In the genomic region with DNA sequence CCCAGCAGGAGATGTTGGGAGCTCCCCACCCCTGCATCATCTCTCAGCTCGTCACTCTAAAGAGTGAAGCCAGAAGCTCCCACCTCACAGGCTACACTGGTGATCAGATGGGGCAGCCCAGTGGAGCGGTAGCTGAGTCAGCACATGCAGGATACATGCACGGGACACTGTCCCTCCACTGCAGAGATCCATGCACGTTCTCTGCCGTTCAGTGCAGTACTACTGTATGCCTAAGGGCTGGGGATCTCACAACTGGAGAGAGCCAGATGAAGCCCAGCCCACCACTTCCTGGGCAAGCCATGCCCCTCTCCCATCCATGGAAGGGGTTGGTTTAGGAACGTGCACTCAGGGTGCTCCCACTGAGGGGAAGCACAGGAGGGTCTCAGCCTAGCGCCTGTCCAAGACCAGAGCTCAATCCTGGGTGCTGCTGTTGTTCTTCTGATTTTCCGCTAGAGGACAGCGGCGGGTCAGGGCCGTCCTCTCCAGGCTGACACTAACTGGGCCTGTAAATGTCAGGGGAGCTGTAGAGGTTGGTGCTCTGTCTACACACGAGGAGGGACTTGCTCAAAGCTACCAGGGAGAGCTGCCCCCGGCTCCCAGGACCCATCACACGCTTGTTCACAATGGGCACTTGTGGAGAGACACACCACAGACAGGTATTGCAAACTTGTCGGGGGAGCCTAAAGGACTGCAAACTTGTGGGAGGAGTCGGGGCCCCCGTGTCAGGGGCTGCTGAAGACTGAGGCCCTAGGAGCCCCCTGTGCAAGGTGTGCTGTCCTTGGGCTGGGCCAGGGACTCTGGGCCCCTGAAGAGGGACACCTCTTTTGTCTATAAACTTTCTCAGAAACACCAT, we compare ENCODE assay signal across 8 cellular contexts. TPM values are rescaled to one million over a fixed set of nuclear protein-coding genes. Genes with fewer than 3 reads are reported as not detected.
A peak's percentile ranks its signal among the peaks of the same experiment; 100 is the strongest.
DNase-seq lines count a peak whose midpoint lies in the region; TF ChIP-seq lines count a peak whose summit lies in the region.

No MANE protein-coding gene starts in this region.

- H3K4me1 Mint-ChIP-seq in HFFc6 (ENCODE audit: low read depth) (no peaks in the 10 kb centered on the region), nephron (peaks cover 23% of the 10 kb centered on the region)

- no peak overlapping the region for H3K27ac Mint-ChIP-seq in HFFc6
- H3K27ac Mint-ChIP-seq in nephron, result peak overlapping the region in 2 of 3 experiments; percentile 10 to 63

- H3K27ac ChIP-seq in WERI-Rb-1, result no peak overlapping the region

- peak; percentile 75 for DNase-seq in AG08395 (ENCODE audit: low spot score)
- peak; percentile 75 for DNase-seq in GM10266 (ENCODE audit: extremely low spot score)
- peak; percentile 58 for DNase-seq in HFFc6
- DNase-seq in NAMALWA (ENCODE audit: low spot score), result peak; percentile 78
- peak; percentile 64 for DNase-seq in WERI-Rb-1
- DNase-seq in epithelial cell of proximal tubule (ENCODE audit: low read depth), result no peak
- no peak for DNase-seq in NK-92 (lab: John Stamatoyannopoulos, UW; ENCODE audit: unreplicated experiment)

- TF ChIP-seq CTCF in GM10266 (IDR thresholded peaks at IDR 0.05; ENCODE audit: control insufficient read depth, insufficient read depth, low read depth, missing control alignments) (peak; percentile 89), HFFc6 (IDR thresholded peaks at IDR 0.05) (peak; percentile 83), WERI-Rb-1 (IDR thresholded peaks at IDR 0.05; ENCODE audit: low read depth, low read length) (peak; percentile 99), epithelial cell of proximal tubule (conservative IDR thresholded peaks at IDR 0.05; ENCODE audit: low read depth, low read length) (peak; percentile 84), nephron (IDR thresholded peaks at IDR 0.05; ENCODE audit: unreplicated experiment in 3 of 3) (peak; percentile 80 to 89 (median 87))

- H3K9me3 Mint-ChIP-seq in HFFc6 (no peaks in the 10 kb centered on the region), nephron (no peaks in the 10 kb centered on the region)

- H3K36me3 Mint-ChIP-seq in HFFc6 (ENCODE audit: low read depth) (no peaks in the 10 kb centered on the region), nephron (ENCODE audit: low read depth) (no peaks in the 10 kb centered on the region)

- H3K4me3 Mint-ChIP-seq in HFFc6, result no peak overlapping the region
- H3K4me3 Mint-ChIP-seq in nephron, result peak overlapping the region in 1 of 3 experiments; percentile 7

- H3K4me3 ChIP-seq in WERI-Rb-1 (ENCODE audit: low read depth, low read length), result no peak overlapping the region
- H3K4me3 ChIP-seq in epithelial cell of proximal tubule (ENCODE audit: low read depth, low read length), result no peak overlapping the region

- H3K27me3 Mint-ChIP-seq in HFFc6 (ENCODE audit: insufficient read depth) (peaks cover 29% of the 10 kb centered on the region), nephron (ENCODE audit: low read depth) (peaks cover 16% of the 10 kb centered on the region)

- H3K9me3 ChIP-seq in WERI-Rb-1 (ENCODE audit: severe bottlenecking), result no peaks in the 10 kb centered on the region

- H3K36me3 ChIP-seq in WERI-Rb-1, result no peaks in the 10 kb centered on the region

- H3K27me3 ChIP-seq in WERI-Rb-1 (ENCODE audit: insufficient read depth, low read depth, severe bottlenecking), result no peaks in the 10 kb centered on the region

RNA-seq across cellular contexts. Expression of a gene that starts 18.2 kb away (rescaled TPM):
- under 1 TPM in 1 of 6 experiments, not detected in 5; 0.14 TPM for total RNA-seq in HFFc6 (2021; fragmentation: NEBNext Ultra II Directional; extraction: Animal tissue kit (Norgen Biotek cat#: 25700))
- 1.0 TPM in 1 of 2 replicates, not detected in the other for total RNA-seq in epithelial cell of proximal tubule

RNA-seq across cellular contexts. Expression of a gene that starts 22.3 kb away (rescaled TPM):
- total RNA-seq in HFFc6 (2021; fragmentation: NEBNext Ultra II Directional; extraction: Animal tissue kit (Norgen Biotek cat#: 25700)), result 1 to 10 TPM in 2 of 6 experiments, under 1 TPM in 4; 0.34 to 1.4 (median 0.86) TPM
- 6.2 and 8.6 TPM in 2 replicates for total RNA-seq in epithelial cell of proximal tubule

Comparison
In these comparisons a context has a peak if more than half of its experiments do, and no peak if none do; other contexts are left out.
1. DNase-seq: peak in AG08395 (single experiment), GM10266 (single experiment), HFFc6 (single experiment), NAMALWA (single experiment) and WERI-Rb-1 (single experiment); none in epithelial cell of proximal tubule (single experiment) and NK-92 (single experiment).
2. Peak in every context shown above with its lines, with median percentiles within 50 percentile points of each other: CTCF ChIP-seq.